In the genomic region with DNA sequence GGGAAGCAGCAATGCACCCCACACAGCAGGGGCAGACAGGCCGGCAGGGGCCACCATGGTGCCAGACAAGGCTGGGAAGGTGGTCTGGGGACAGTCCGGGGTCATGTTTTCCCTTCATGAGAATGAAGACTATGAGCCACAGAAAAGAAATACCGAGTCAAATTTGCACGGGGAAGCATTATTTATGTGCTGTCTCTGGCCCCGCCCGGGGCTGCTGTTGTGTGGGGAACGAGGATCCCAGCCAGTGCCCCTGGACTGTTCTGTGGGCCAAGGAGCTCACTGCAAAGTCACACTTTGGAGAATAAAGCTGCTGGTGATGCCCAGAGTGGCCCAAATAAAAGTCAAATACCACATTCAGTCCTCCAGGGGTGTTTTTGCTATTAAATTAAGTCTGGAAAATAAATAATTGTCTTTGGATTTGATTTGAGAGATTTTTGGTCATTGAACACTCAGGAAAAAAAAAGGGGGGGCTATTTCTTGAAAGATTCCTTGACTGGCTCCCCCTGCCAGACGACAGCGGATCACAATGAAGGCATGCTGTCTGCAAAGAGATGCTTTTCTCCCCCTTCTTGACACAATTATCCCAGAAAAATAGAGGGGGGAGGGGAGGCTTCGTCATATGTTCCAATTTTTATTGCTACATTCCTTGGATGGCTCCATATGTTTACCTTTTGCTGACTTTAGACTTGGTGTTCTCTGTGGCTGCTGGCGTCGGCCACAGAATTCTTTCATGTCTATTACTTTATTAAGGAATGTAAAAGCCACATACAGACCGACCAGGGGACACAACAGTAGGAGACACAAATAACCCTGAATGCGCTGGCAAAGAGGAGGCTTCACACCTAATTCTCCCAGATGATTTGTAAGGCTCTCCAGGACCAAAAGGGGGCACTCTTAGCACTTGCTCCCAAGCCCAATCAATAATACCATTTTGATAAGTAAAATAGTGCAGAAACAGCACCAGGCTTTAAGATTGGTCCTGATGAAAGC, we compare ENCODE assay signal across 8 cellular contexts. TPM values are rescaled to one million over a fixed set of nuclear protein-coding genes. Genes with fewer than 3 reads are reported as not detected.
A peak's percentile ranks its signal among the peaks of the same experiment; 100 is the strongest.
DNase-seq lines count a peak whose midpoint lies in the region; ATAC-seq, FAIRE-seq and TF ChIP-seq lines count a peak whose summit lies in the region.

No MANE protein-coding gene starts in this region.

- no peak overlapping the region for H3K4me3 ChIP-seq in heart right ventricle
- H3K4me3 ChIP-seq in trophoblast cell (ENCODE audit: low read depth, low read length) = no peak overlapping the region

- H3K27me3 ChIP-seq in heart right ventricle (peaks cover 0 to 27% (median 10%) of the 10 kb centered on the region in 7 donors), trophoblast cell (ENCODE audit: insufficient read depth, low read length) (no peaks in the 10 kb centered on the region)

- no peak overlapping the region for H2BK5ac ChIP-seq in trophoblast cell (ENCODE audit: low read depth, low read length, poor library complexity)

- H3K79me1 ChIP-seq in trophoblast cell (ENCODE audit: low read length) = no peaks in the 10 kb centered on the region

- no peak overlapping the region for H2AK5ac ChIP-seq in trophoblast cell (ENCODE audit: low read length)

- no peak for DNase-seq in heart right ventricle
- DNase-seq in left cardiac atrium = no peak
- peak; percentile 1 for DNase-seq in NCI-H526 treated with DMSO at 0.1 percent for 48 hours (lab: John Stamatoyannopoulos, UW)
- DNase-seq in dermis blood vessel endothelial cell = peak; percentile 60
- DNase-seq in trophoblast cell = peak; percentile 11 to 65
- DNase-seq in GM12891 (ENCODE audit: insufficient read length, low spot score) = no peak
- DNase-seq in midbrain (lab: John Stamatoyannopoulos, UW) = no peak
- DNase-seq in DMS79 treated with DMSO at 0.1 percent for 48 hours (lab: John Stamatoyannopoulos, UW) = no peak

- no peak overlapping the region for H3K18ac ChIP-seq in trophoblast cell (ENCODE audit: low read length)

- H3K4me1 ChIP-seq in heart right ventricle (no peaks in the 10 kb centered on the region), trophoblast cell (ENCODE audit: control insufficient read depth in 1 of 2, insufficient read depth in 2 of 2, low read length in 2 of 2) (no peaks in the 10 kb centered on the region)

- H4K91ac ChIP-seq in trophoblast cell (ENCODE audit: low read depth, low read length) = no peak overlapping the region

- H3K9me3 ChIP-seq in heart right ventricle = no peaks in the 10 kb centered on the region
- no peaks in the 10 kb centered on the region for H3K9me3 ChIP-seq in trophoblast cell (ENCODE audit: insufficient read depth, low read depth, low read length)

- H4K8ac ChIP-seq in trophoblast cell (ENCODE audit: low read depth, low read length) = no peak overlapping the region

- H3K36me3 ChIP-seq in heart right ventricle (no peaks in the 10 kb centered on the region), trophoblast cell (ENCODE audit: control insufficient read depth in 1 of 2, insufficient read depth in 2 of 2, low read length in 2 of 2) (no peaks in the 10 kb centered on the region)

- H4K12ac ChIP-seq in trophoblast cell (ENCODE audit: low read depth, low read length) = no peak overlapping the region

- H3K9ac ChIP-seq in trophoblast cell (ENCODE audit: low read length) = no peak overlapping the region

- no peak overlapping the region for H2BK12ac ChIP-seq in trophoblast cell (ENCODE audit: low read length)

- H2BK120ac ChIP-seq in trophoblast cell (ENCODE audit: insufficient read depth, low read length, poor library complexity) = no peak overlapping the region

- ATAC-seq in heart right ventricle (no peak), left cardiac atrium (no peak)

- 47 to 52% methylated on average over 14 of the region's 14 CpGs for WGBS in heart right ventricle, 2 donors
- no CpG with 5 or more reads among the region's 14 CpGs for WGBS in trophoblast cell (ENCODE audit: extremely low coverage, insufficient coverage, insufficient read length)

- no peak overlapping the region for H3K23ac ChIP-seq in trophoblast cell (ENCODE audit: low read length)

- no peak overlapping the region for H3K4ac ChIP-seq in trophoblast cell (ENCODE audit: low read depth, low read length)

- no peak for FAIRE-seq in GM12891 (lab: Jason Lieb, UNC)

- TF ChIP-seq CTCF in heart right ventricle (IDR thresholded peaks at IDR 0.05) = peak in 7 of 9 donors; percentile 31 to 56 (median 44)

- H3K4me2 ChIP-seq in trophoblast cell (ENCODE audit: low read length) = no peak overlapping the region

- intact Hi-C loops in heart right ventricle (cut with DNase I) = loop anchor here in 4 of 10 donors (5.0 to 10.0 kb wide), 4 partner anchors 189 to 351 kb away; no protein-coding TSS in a partner anchor
- intact Hi-C loops in left cardiac atrium (cut with DNase I) = no loop called here

- no peak overlapping the region for H2AFZ ChIP-seq in trophoblast cell (ENCODE audit: insufficient read depth, low read length, poor library complexity)

- H3K27ac ChIP-seq in heart right ventricle (no peak overlapping the region), trophoblast cell (ENCODE audit: low read depth, low read length) (no peak overlapping the region)

- H3K14ac ChIP-seq in trophoblast cell (ENCODE audit: low read length) = no peak overlapping the region

- H3K79me2 ChIP-seq in trophoblast cell (ENCODE audit: control insufficient read depth, insufficient read depth, low read length, poor library complexity) = no peaks in the 10 kb centered on the region

- TF ChIP-seq POLR2A in GM12891 (IDR thresholded peaks at IDR 0.05; ENCODE audit: low read depth, low read length) = no peak

TF ChIP-seq in GM12891, 5 proteins besides CTCF, POLR2A, EP300 and RAD21:
- TF ChIP-seq TAF1 (IDR thresholded peaks at IDR 0.05; ENCODE audit: low read depth, low read length) (no peak), SPI1 (IDR thresholded peaks at IDR 0.05; ENCODE audit: low read depth, low read length) (no peak)

RNA-seq across cellular contexts. Expression of a gene that starts 27.1 kb away (rescaled TPM):
- total RNA-seq in heart right ventricle = under 1 TPM in 1 of 10 donors, not detected in 9; 0.38 TPM
- polyA plus RNA-seq in heart right ventricle = under 1 TPM in 1 of 2 donors, not detected in 1; 0.01 TPM
- under 1 TPM in 1 of 2 donors, not detected in 1; 0.21 TPM for total RNA-seq in left cardiac atrium
- total RNA-seq in dermis blood vessel endothelial cell = not detected in 2 replicates
- polyA plus RNA-seq in trophoblast cell (2013) = 1.9 and 2.1 TPM in 2 replicates
- 0.04 TPM for polyA plus RNA-seq in GM12891 (2012; ENCODE audit: low read depth, missing spikeins)

Comparison
In these comparisons a context has a peak if more than half of its experiments do, and no peak if none do; other contexts are left out.
1. DNase-seq: peak in NCI-H526 treated with DMSO at 0.1 percent for 48 hours (single experiment), dermis blood vessel endothelial cell (single experiment) and trophoblast cell (2 of 2); none in heart right ventricle (0 of 2), left cardiac atrium (single experiment), GM12891 (single experiment), midbrain (single experiment) and DMS79 treated with DMSO at 0.1 percent for 48 hours (single experiment).